ENCODE assay signal across 16 cellular contexts in genomic region chr15:31032959-31033358, GRCh38. TPM values are rescaled to one million over a fixed set of nuclear protein-coding genes. Genes with fewer than 3 reads are reported as not detected.
DNase-seq lines count a peak whose midpoint lies in the region; ATAC-seq and TF ChIP-seq lines count a peak whose summit lies in the region.
"Had no signal": no experiment of that assay in that cellular context is flagged by ENCODE, and none has a peak within 500 bp of the region (broad histone marks: within the 10 kb centered on the region; RNA-seq: fewer than 3 reads in every experiment).

No MANE protein-coding gene starts in this region.

- H3K36me3 ChIP-seq in breast epithelium (no peaks in the 10 kb centered on the region), subcutaneous abdominal adipose tissue (ENCODE audit: control insufficient read depth in 5 of 5, insufficient read depth in 5 of 5, low read length in 5 of 5) (no peaks in the 10 kb centered on the region)

- H3K27ac Mint-ChIP-seq in MCF 10A (ENCODE audit: low read depth, unreplicated experiment) (no peak overlapping the region), nephron progenitor cell (no peak overlapping the region)
- no peak overlapping the region for H3K27ac Mint-ChIP-seq in activated naive CD8-positive, alpha-beta T cell treated with anti-CD3 and anti-CD28 coated beads, Interleukin-2, amount 50 U/mL, for 24 hours
- H3K27ac Mint-ChIP-seq: activated B cell treated with CpG ODN at 0.5 μM for 24 hours; activated CD8-positive, alpha-beta memory T cell treated with anti-CD3 and anti-CD28 coated beads, Interleukin-2, amount 10 ng/mL, durations not matched to agents 7 days and 5 days; activated naive CD4-positive, alpha-beta T cell treated with anti-CD3 and anti-CD28 coated beads, Interleukin-2, amount 50 U/mL, for 24 hours had no signal

- H3K27me3 Mint-ChIP-seq in MCF 10A (ENCODE audit: insufficient read depth, unreplicated experiment) (no peaks in the 10 kb centered on the region), nephron progenitor cell (ENCODE audit: low read depth, poor library complexity) (peaks cover 19% of the 10 kb centered on the region)
- H3K27me3 Mint-ChIP-seq in activated naive CD8-positive, alpha-beta T cell treated with anti-CD3 and anti-CD28 coated beads, Interleukin-2, amount 50 U/mL, for 24 hours: peaks cover 2% of the 10 kb centered on the region

- DNase-seq in breast epithelium (ENCODE audit: low spot score in 2 of 2) (no peak), MCF 10A (ENCODE audit: unreplicated experiment) (no peak), choroid plexus epithelial cell (ENCODE audit: low read depth) (peak; percentile 56), iris pigment epithelial cell (ENCODE audit: low read depth) (peak; percentile 38), nephron progenitor cell (no peak)
- no peak for DNase-seq in activated naive CD8-positive, alpha-beta T cell treated with anti-CD3 and anti-CD28 coated beads, Interleukin-2, amount 50 U/mL, for 24 hours
- DNase-seq: activated B cell treated with CpG ODN at 0.5 μM for 24 hours; activated CD8-positive, alpha-beta memory T cell treated with anti-CD3 and anti-CD28 coated beads, Interleukin-2, amount 10 ng/mL, durations not matched to agents 7 days and 5 days; MV-4-11; naive thymus-derived CD4-positive, alpha-beta T cell had no signal

- H3K27me3 ChIP-seq in breast epithelium (no peaks in the 10 kb centered on the region), subcutaneous abdominal adipose tissue (ENCODE audit: control insufficient read depth in 5 of 5, insufficient read depth in 4 of 5, low read length in 5 of 5) (no peaks in the 10 kb centered on the region)

- BruUV-seq in MCF 10A (replicated peaks; lab: Mats Ljungman, UMichigan): no TSS peak

- ATAC-seq in GM21529 (IDR thresholded peaks at IDR 0.05; ENCODE audit: unreplicated experiment): no peak
- no peak for ATAC-seq in activated naive CD8-positive, alpha-beta T cell treated with anti-CD3 and anti-CD28 coated beads, Interleukin-2, amount 50 U/mL, for 24 hours
- ATAC-seq: activated CD8-positive, alpha-beta memory T cell treated with anti-CD3 and anti-CD28 coated beads, Interleukin-2, amount 10 ng/mL, durations not matched to agents 7 days and 5 days; naive thymus-derived CD4-positive, alpha-beta T cell had no signal

- no peaks in the 10 kb centered on the region for H3K4me1 Mint-ChIP-seq in MCF 10A (ENCODE audit: insufficient read depth, unreplicated experiment)
- H3K4me1 Mint-ChIP-seq in activated naive CD8-positive, alpha-beta T cell treated with anti-CD3 and anti-CD28 coated beads, Interleukin-2, amount 50 U/mL, for 24 hours: peaks cover 6% of the 10 kb centered on the region
- no peaks in the 10 kb centered on the region for H3K4me1 Mint-ChIP-seq in nephron progenitor cell
- H3K4me1 Mint-ChIP-seq: activated naive CD4-positive, alpha-beta T cell treated with anti-CD3 and anti-CD28 coated beads, Interleukin-2, amount 50 U/mL, for 24 hours had no signal

- H3K27ac ChIP-seq in breast epithelium: peak overlapping the region; percentile 7 to 73
- H3K27ac ChIP-seq in subcutaneous abdominal adipose tissue (ENCODE audit: low read depth, low read length): peak overlapping the region; percentile 65
- H3K27ac ChIP-seq: 22Rv1 had no signal

- H3K4me3 Mint-ChIP-seq in MCF 10A (ENCODE audit: unreplicated experiment) (no peak overlapping the region), nephron progenitor cell (no peak overlapping the region)
- H3K4me3 Mint-ChIP-seq in activated naive CD8-positive, alpha-beta T cell treated with anti-CD3 and anti-CD28 coated beads, Interleukin-2, amount 50 U/mL, for 24 hours: no peak overlapping the region
- H3K4me3 Mint-ChIP-seq: activated B cell treated with CpG ODN at 0.5 μM for 24 hours; activated CD8-positive, alpha-beta memory T cell treated with anti-CD3 and anti-CD28 coated beads, Interleukin-2, amount 10 ng/mL, durations not matched to agents 7 days and 5 days; activated naive CD4-positive, alpha-beta T cell treated with anti-CD3 and anti-CD28 coated beads, Interleukin-2, amount 50 U/mL, for 24 hours; naive thymus-derived CD4-positive, alpha-beta T cell had no signal

- POLR2A ChIA-PET in MCF 10A (lab: Yijun Ruan, JAX): no interaction called here

- no peak overlapping the region for H3K4me3 ChIP-seq in breast epithelium
- no peak overlapping the region for H3K4me3 ChIP-seq in choroid plexus epithelial cell (ENCODE audit: low read depth, low read length)
- H3K4me3 ChIP-seq in subcutaneous abdominal adipose tissue (ENCODE audit: low read depth in 1 of 5, low read length in 5 of 5): no peak overlapping the region
- H3K4me3 ChIP-seq: coronary artery, skin epidermis had no signal

- H3K36me3 Mint-ChIP-seq in MCF 10A (ENCODE audit: insufficient read depth, unreplicated experiment): no peaks in the 10 kb centered on the region
- H3K36me3 Mint-ChIP-seq in activated naive CD8-positive, alpha-beta T cell treated with anti-CD3 and anti-CD28 coated beads, Interleukin-2, amount 50 U/mL, for 24 hours (ENCODE audit: low read depth): no peaks in the 10 kb centered on the region
- H3K36me3 Mint-ChIP-seq in nephron progenitor cell (ENCODE audit: low read depth): no peaks in the 10 kb centered on the region
- H3K36me3 Mint-ChIP-seq: activated naive CD4-positive, alpha-beta T cell treated with anti-CD3 and anti-CD28 coated beads, Interleukin-2, amount 50 U/mL, for 24 hours; naive thymus-derived CD4-positive, alpha-beta T cell had no signal

- TF ChIP-seq POLR2A in breast epithelium (IDR thresholded peaks at IDR 0.05): no peak

- intact Hi-C loops in breast epithelium (cut with DNase I; ENCODE audit: low total_unique reads): no loop called here
- intact Hi-C loops in MCF 10A (cut with micrococcal nuclease): no loop called here

- H3K9me3 Mint-ChIP-seq in MCF 10A (ENCODE audit: unreplicated experiment): no peaks in the 10 kb centered on the region
- no peaks in the 10 kb centered on the region for H3K9me3 Mint-ChIP-seq in activated naive CD8-positive, alpha-beta T cell treated with anti-CD3 and anti-CD28 coated beads, Interleukin-2, amount 50 U/mL, for 24 hours
- H3K9me3 Mint-ChIP-seq in nephron progenitor cell: no peaks in the 10 kb centered on the region
- H3K9me3 Mint-ChIP-seq: activated B cell treated with CpG ODN at 0.5 μM for 24 hours; activated naive CD4-positive, alpha-beta T cell treated with anti-CD3 and anti-CD28 coated beads, Interleukin-2, amount 50 U/mL, for 24 hours; naive thymus-derived CD4-positive, alpha-beta T cell had no signal

- no peak overlapping the region for H3K9ac ChIP-seq in subcutaneous abdominal adipose tissue (ENCODE audit: low read length in 5 of 5)

- H3K9me3 ChIP-seq in breast epithelium (no peaks in the 10 kb centered on the region), subcutaneous abdominal adipose tissue (ENCODE audit: control insufficient read depth in 5 of 5, low read length in 5 of 5) (no peaks in the 10 kb centered on the region)

- H3K4me1 ChIP-seq in breast epithelium: no peaks in the 10 kb centered on the region
- H3K4me1 ChIP-seq in subcutaneous abdominal adipose tissue (ENCODE audit: control insufficient read depth in 5 of 5, insufficient read depth in 5 of 5, low read length in 5 of 5): peaks cover 0 to 29% (median 11%) of the 10 kb centered on the region in 5 donors

- TF ChIP-seq CTCF in breast epithelium (IDR thresholded peaks at IDR 0.05) (no peak), MCF 10A (IDR thresholded peaks at IDR 0.05; ENCODE audit: unreplicated experiment) (no peak), choroid plexus epithelial cell (conservative IDR thresholded peaks at IDR 0.05; ENCODE audit: low read depth, low read length) (no peak), nephron progenitor cell (IDR thresholded peaks at IDR 0.05) (no peak)

- CTCF ChIA-PET in MCF 10A (lab: Yijun Ruan, JAX): no interaction called here

RNA-seq across cellular contexts. Expression of gene MTMR10, which starts 41.5 kb away (rescaled TPM):
- 10 to 100 TPM; 31.5 to 46.9 (median 35.7) TPM for total RNA-seq in breast epithelium
- total RNA-seq in MCF 10A (2022): 11.4 and 13.0 TPM in 2 replicates

Comparison
In these comparisons a context has a peak if more than half of its experiments do, and no peak if none do; other contexts are left out.
1. DNase-seq: peak in choroid plexus epithelial cell (single experiment) and iris pigment epithelial cell (single experiment); none in breast epithelium (0 of 2), MCF 10A (single experiment), activated naive CD8-positive, alpha-beta T cell treated with anti-CD3 and anti-CD28 coated beads, Interleukin-2, amount 50 U/mL, for 24 hours (single experiment) and nephron progenitor cell (single experiment).